ENCODE assay signal across 9 cellular contexts in the genomic region with DNA sequence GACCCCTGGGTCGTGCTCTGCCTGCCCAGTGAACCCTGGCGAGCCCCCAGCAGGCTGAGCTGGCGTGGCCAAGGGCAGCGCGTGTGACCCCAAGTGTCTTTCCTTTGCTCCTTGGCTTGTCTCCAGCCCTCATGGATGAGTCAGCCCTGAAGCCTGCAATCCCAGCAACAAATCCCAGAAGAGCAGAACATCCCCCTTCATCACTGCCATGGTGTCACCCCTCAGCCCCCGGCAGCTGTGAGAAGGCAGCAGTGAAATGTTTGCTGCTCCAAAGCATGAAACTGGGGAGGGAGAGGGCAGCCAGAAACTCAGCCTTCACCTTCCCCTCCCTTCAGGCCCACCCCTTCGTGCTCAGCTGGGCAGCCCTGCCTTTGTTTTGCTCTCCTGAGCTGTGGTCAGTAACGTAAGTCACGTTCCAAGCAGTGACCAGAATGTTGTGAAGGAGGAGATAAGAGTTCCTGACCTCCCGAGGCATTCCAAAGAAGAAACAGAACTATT. TPM values are rescaled to one million over a fixed set of nuclear protein-coding genes. Genes with fewer than 3 reads are reported as not detected.
DNase-seq lines count a peak whose midpoint lies in the region; ATAC-seq lines count a peak whose summit lies in the region.
"Had no signal": no experiment of that assay in that cellular context is flagged by ENCODE, and none has a peak within 500 bp of the region (broad histone marks: within the 10 kb centered on the region; RNA-seq: fewer than 3 reads in every experiment).

No MANE protein-coding gene starts in this region.

- intact Hi-C loops in right cardiac atrium (cut with DNase I), result no loop called here
- intact Hi-C loops in activated CD4-positive, alpha-beta T cell treated with anti-CD3 and anti-CD28 coated beads for 36 hours (cut with DNase I, micrococcal nuclease), result no loop called here

- DNase-seq in H4 (ENCODE audit: low spot score), result peak; percentile 81
- peak; percentile 88 for DNase-seq in amniotic epithelial cell (ENCODE audit: low read depth)
- DNase-seq in right cardiac atrium, result peak; percentile 87 to 91 (median 90)
- DNase-seq in smooth muscle cell of the brain vasculature (ENCODE audit: low read depth, low spot score), result peak; percentile 74
- DNase-seq in activated CD4-positive, alpha-beta T cell treated with anti-CD3 and anti-CD28 coated beads for 36 hours, result no peak

- no peak overlapping the region for H3K27ac Mint-ChIP-seq in activated CD4-positive, alpha-beta T cell treated with anti-CD3 and anti-CD28 coated beads for 36 hours
- H3K27ac Mint-ChIP-seq: stimulated activated naive CD8-positive, alpha-beta T cell treated with anti-CD3 and anti-CD28 coated beads, Interleukin-15, Interleukin-2, amounts not matched to agents 100 ng/mL and 50 ng/mL, for 24 hours had no signal

- WGBS in right cardiac atrium, result 7% methylated on average over 10 of the region's 10 CpGs

- H3K36me3 Mint-ChIP-seq in activated CD4-positive, alpha-beta T cell treated with anti-CD3 and anti-CD28 coated beads for 36 hours (ENCODE audit: low read depth), result no peaks in the 10 kb centered on the region

- H3K4me1 Mint-ChIP-seq in activated CD4-positive, alpha-beta T cell treated with anti-CD3 and anti-CD28 coated beads for 36 hours, result no peaks in the 10 kb centered on the region

- ATAC-seq in right cardiac atrium, result peak; percentile 59 to 77
- ATAC-seq in activated CD4-positive, alpha-beta T cell treated with anti-CD3 and anti-CD28 coated beads for 36 hours, result no peak
- no peak for ATAC-seq in GM19452 (IDR thresholded peaks at IDR 0.05; ENCODE audit: unreplicated experiment)
- ATAC-seq in GM19463 (IDR thresholded peaks at IDR 0.05; ENCODE audit: unreplicated experiment), result no peak
- no peak for ATAC-seq in HG02970 (IDR thresholded peaks at IDR 0.05; ENCODE audit: low FRiP score, unreplicated experiment)

- no peaks in the 10 kb centered on the region for H3K9me3 Mint-ChIP-seq in activated CD4-positive, alpha-beta T cell treated with anti-CD3 and anti-CD28 coated beads for 36 hours (ENCODE audit: low read depth)
- H3K9me3 Mint-ChIP-seq: stimulated activated naive CD8-positive, alpha-beta T cell treated with anti-CD3 and anti-CD28 coated beads, Interleukin-15, Interleukin-2, amounts not matched to agents 100 ng/mL and 50 ng/mL, for 24 hours had no signal

- POLR2A ChIA-PET in activated CD4-positive, alpha-beta T cell treated with anti-CD3 and anti-CD28 coated beads for 36 hours (lab: Charles Lee), result no interaction called here

- H3K4me3 Mint-ChIP-seq in activated CD4-positive, alpha-beta T cell treated with anti-CD3 and anti-CD28 coated beads for 36 hours, result no peak overlapping the region
- H3K4me3 Mint-ChIP-seq: stimulated activated naive CD8-positive, alpha-beta T cell treated with anti-CD3 and anti-CD28 coated beads, Interleukin-15, Interleukin-2, amounts not matched to agents 100 ng/mL and 50 ng/mL, for 24 hours had no signal

- H3K27me3 Mint-ChIP-seq in activated CD4-positive, alpha-beta T cell treated with anti-CD3 and anti-CD28 coated beads for 36 hours, result no peaks in the 10 kb centered on the region
- H3K27me3 Mint-ChIP-seq: stimulated activated naive CD8-positive, alpha-beta T cell treated with anti-CD3 and anti-CD28 coated beads, Interleukin-15, Interleukin-2, amounts not matched to agents 100 ng/mL and 50 ng/mL, for 24 hours had no signal

- no peak overlapping the region for H3K4me3 ChIP-seq in right cardiac atrium (ENCODE audit: low read length)

- peak overlapping the region; percentile 92 for H3K27ac ChIP-seq in right cardiac atrium (ENCODE audit: low read length)

- no peaks in the 10 kb centered on the region for H3K27me3 ChIP-seq in right cardiac atrium (ENCODE audit: control insufficient read depth, insufficient read depth)

- no peaks in the 10 kb centered on the region for H3K9me3 ChIP-seq in right cardiac atrium (ENCODE audit: control insufficient read depth, low read length)

- peaks cover 32% of the 10 kb centered on the region for H3K4me1 ChIP-seq in right cardiac atrium (ENCODE audit: control insufficient read depth, insufficient read depth, low read length)

- CTCF ChIA-PET in activated CD4-positive, alpha-beta T cell treated with anti-CD3 and anti-CD28 coated beads for 36 hours (lab: Charles Lee), result interaction anchor here (0.7 kb wide), 1 partner anchor 44 kb away, joined by 3 read pairs; no protein-coding TSS in a partner anchor

RNA-seq across cellular contexts. Expression of gene ADAMTS15, which starts 29.8 kb away (rescaled TPM):
- 0.62 and 0.82 TPM in 2 replicates for total RNA-seq in H4 (2014; rRNA removed; shearing (Covaris generic))
- total RNA-seq in right cardiac atrium, result 10 to 100 TPM; 13.4 to 30.2 (median 30.0) TPM
- polyA plus RNA-seq in right cardiac atrium, result 13.7 TPM
- not detected for total RNA-seq in activated CD4-positive, alpha-beta T cell treated with anti-CD3 and anti-CD28 coated beads for 36 hours

RNA-seq across cellular contexts. Expression of gene ADAMTS8, which starts 49.8 kb away (rescaled TPM):
- total RNA-seq in H4 (2014; rRNA removed; shearing (Covaris generic)), result 0.04 TPM in 1 of 2 replicates, not detected in the other
- 10 to 100 TPM in 1 of 4 donors, 1 to 10 TPM in 1, under 1 TPM in 2; 0.45 to 10.1 (median 0.95) TPM for total RNA-seq in right cardiac atrium
- 0.88 TPM for polyA plus RNA-seq in right cardiac atrium
- total RNA-seq in activated CD4-positive, alpha-beta T cell treated with anti-CD3 and anti-CD28 coated beads for 36 hours, result not detected

Comparison
In these comparisons a context has a peak if more than half of its experiments do, and no peak if none do; other contexts are left out.
1. ATAC-seq: peak in right cardiac atrium (2 of 2); none in activated CD4-positive, alpha-beta T cell treated with anti-CD3 and anti-CD28 coated beads for 36 hours (single experiment), GM19452 (single experiment), GM19463 (single experiment) and HG02970 (single experiment).